1 cellular context compared by ENCODE assay signal in genomic region chr11:35420371-35420770, GRCh38.
TF ChIP-seq lines count a peak whose summit lies in the region.

No MANE protein-coding gene starts in this region.

TF ChIP-seq in SK-N-SH, 30 proteins besides CTCF, POLR2A, EP300 and RAD21 (continued from another document):
- TF ChIP-seq GABPA (IDR thresholded peaks at IDR 0.05; ENCODE audit: low read depth) (no peak), RCOR1 (IDR thresholded peaks at IDR 0.05; ENCODE audit: low read length) (no peak), SMC3 (IDR thresholded peaks at IDR 0.05; ENCODE audit: low read depth, low read length) (no peak), FOXM1 (IDR thresholded peaks at IDR 0.05; ENCODE audit: low read depth) (no peak), EZH2phosphoT487 (IDR thresholded peaks at IDR 0.05; ENCODE audit: borderline replicate concordance, low read depth) (no peak), NRF1 (IDR thresholded peaks at IDR 0.05; ENCODE audit: low read depth, low read length) (no peak), TCF12 (IDR thresholded peaks at IDR 0.05) (no peak), IRF3 (IDR thresholded peaks at IDR 0.05; ENCODE audit: low read depth, low read length) (no peak), FOXJ3 (CRISPR knock-in tag; IDR thresholded peaks at IDR 0.05) (no peak), ELF1 (IDR thresholded peaks at IDR 0.05) (no peak), SIN3A (IDR thresholded peaks at IDR 0.05; ENCODE audit: borderline replicate concordance, low read depth, low read length) (no peak), GATA2 (CRISPR knock-in tag; IDR thresholded peaks at IDR 0.05) (no peak), MAX (IDR thresholded peaks at IDR 0.05; ENCODE audit: low read depth) (no peak), YY1 (IDR thresholded peaks at IDR 0.05; ENCODE audit: low read depth) (no peak), TAF1 (IDR thresholded peaks at IDR 0.05; ENCODE audit: borderline replicate concordance, low read depth, low read length) (no peak)
TF ChIP-seq in SK-N-SH: peak in this region for 0.
